Comparison of ENCODE assay signal across 1 cellular context in genomic region chr15:51879555-51879954, GRCh38.
TF ChIP-seq lines count a peak whose summit lies in the region.

No MANE protein-coding gene starts in this region.

TF ChIP-seq in HepG2, 621 proteins besides CTCF, POLR2A, EP300 and RAD21 (continued from another document):
- TF ChIP-seq ZHX2 (IDR thresholded peaks at IDR 0.05; ENCODE audit: low read depth) (no peak), ZHX2 (CRISPR knock-in tag; IDR thresholded peaks at IDR 0.05; ENCODE audit: borderline replicate concordance) (no peak), NPAS2 (CRISPR knock-in tag; IDR thresholded peaks at IDR 0.05; ENCODE audit: borderline replicate concordance) (no peak), GMEB2 (CRISPR knock-in tag; IDR thresholded peaks at IDR 0.05; ENCODE audit: low read depth) (no peak)
